In genomic region chr2:33134764-33135560, GRCh38 we compare ENCODE assay signal across 12 cellular contexts.
DNase-seq lines count a peak whose midpoint lies in the region; ATAC-seq and TF ChIP-seq lines count a peak whose summit lies in the region.
"Had no signal": no experiment of that assay in that cellular context is flagged by ENCODE, and none has a peak within 500 bp of the region (broad histone marks: within the 10 kb centered on the region; RNA-seq: fewer than 3 reads in every experiment).

No MANE protein-coding gene starts in this region.

- H3K9me2 ChIP-seq in Karpas-422 (replicated peaks; ENCODE audit: insufficient read depth, low read length): no peaks in the 10 kb centered on the region

- no peaks in the 10 kb centered on the region for H4K20me1 ChIP-seq in Karpas-422 (ENCODE audit: insufficient read depth, low read depth, low read length)

- no peak for TF ChIP-seq EP300 in sigmoid colon (IDR thresholded peaks at IDR 0.05)

- H3K27ac ChIP-seq in sigmoid colon: peak overlapping the region; percentile 84 to 91 (median 89)
- H3K27ac ChIP-seq in Karpas-422 (ENCODE audit: low read length): no peak overlapping the region

- no peaks in the 10 kb centered on the region for H3K9me3 Mint-ChIP-seq in activated naive CD8-positive, alpha-beta T cell treated with anti-CD3 and anti-CD28 coated beads for 36 hours
- H3K9me3 Mint-ChIP-seq: activated naive CD4-positive, alpha-beta T cell treated with anti-CD3 and anti-CD28 coated beads, Interleukin-2, amount 10 ng/mL, durations not matched to agents 7 days and 5 days had no signal

- H3K36me3 ChIP-seq in sigmoid colon (no peaks in the 10 kb centered on the region), Karpas-422 (ENCODE audit: insufficient read depth, low read length) (no peaks in the 10 kb centered on the region)

- H3K79me2 ChIP-seq in Karpas-422 (ENCODE audit: low read length): no peaks in the 10 kb centered on the region

- H3K36me3 Mint-ChIP-seq in activated naive CD8-positive, alpha-beta T cell treated with anti-CD3 and anti-CD28 coated beads for 36 hours: no peaks in the 10 kb centered on the region
- H3K36me3 Mint-ChIP-seq: activated naive CD4-positive, alpha-beta T cell treated with anti-CD3 and anti-CD28 coated beads, Interleukin-2, amount 10 ng/mL, durations not matched to agents 7 days and 5 days had no signal

- no peak overlapping the region for H3K9ac ChIP-seq in Karpas-422 (ENCODE audit: low read length)

- H3K27me3 ChIP-seq in sigmoid colon (no peaks in the 10 kb centered on the region), Karpas-422 (ENCODE audit: low read length) (no peaks in the 10 kb centered on the region)

- H2AFZ ChIP-seq in Karpas-422 (ENCODE audit: low read length): no peak overlapping the region

- H3K4me2 ChIP-seq in Karpas-422 (ENCODE audit: low read depth, low read length, poor library complexity, severe bottlenecking): no peak overlapping the region

- TF ChIP-seq POLR2A in sigmoid colon (IDR thresholded peaks at IDR 0.05): no peak

- peak; percentile 17 for DNase-seq in GM03348 (ENCODE audit: low spot score)
- peak; percentile 53 for DNase-seq in amniotic epithelial cell (ENCODE audit: low read depth)
- DNase-seq in left cardiac atrium: no peak
- DNase-seq in sigmoid colon: no peak
- no peak for DNase-seq in Karpas-422
- DNase-seq in HK-2 (ENCODE audit: unreplicated experiment): no peak
- DNase-seq in activated naive CD8-positive, alpha-beta T cell treated with anti-CD3 and anti-CD28 coated beads for 36 hours: no peak
- DNase-seq: activated naive CD4-positive, alpha-beta T cell treated with anti-CD3 and anti-CD28 coated beads, Interleukin-2, amount 10 ng/mL, durations not matched to agents 7 days and 5 days; NCI-H1417 treated with DMSO at 0.1 percent for 48 hours; stimulated activated CD4-positive, alpha-beta T cell treated with anti-CD3 and anti-CD28 coated beads, Interleukin-12 subunit alpha, Interleukin-12 subunit beta, amount 100 ng/mL, for 4 hours; T-helper 17 cell had no signal

- peaks cover 3% of the 10 kb centered on the region for H3K27me3 Mint-ChIP-seq in activated naive CD8-positive, alpha-beta T cell treated with anti-CD3 and anti-CD28 coated beads for 36 hours
- H3K27me3 Mint-ChIP-seq: activated naive CD4-positive, alpha-beta T cell treated with anti-CD3 and anti-CD28 coated beads, Interleukin-2, amount 10 ng/mL, durations not matched to agents 7 days and 5 days had no signal

- H3K4me1 Mint-ChIP-seq in activated naive CD8-positive, alpha-beta T cell treated with anti-CD3 and anti-CD28 coated beads for 36 hours: no peaks in the 10 kb centered on the region
- H3K4me1 Mint-ChIP-seq: activated naive CD4-positive, alpha-beta T cell treated with anti-CD3 and anti-CD28 coated beads, Interleukin-2, amount 10 ng/mL, durations not matched to agents 7 days and 5 days had no signal

- peak overlapping the region; percentile 24 to 53 (median 48) for H3K4me3 ChIP-seq in sigmoid colon
- H3K4me3 ChIP-seq in Karpas-422 (ENCODE audit: low read length): no peak overlapping the region

- H3K4me3 Mint-ChIP-seq in activated naive CD8-positive, alpha-beta T cell treated with anti-CD3 and anti-CD28 coated beads for 36 hours: no peak overlapping the region
- H3K4me3 Mint-ChIP-seq: activated naive CD4-positive, alpha-beta T cell treated with anti-CD3 and anti-CD28 coated beads, Interleukin-2, amount 10 ng/mL, durations not matched to agents 7 days and 5 days; T-helper 17 cell had no signal

- TF ChIP-seq CTCF in sigmoid colon (IDR thresholded peaks at IDR 0.05): no peak

- intact Hi-C loops in left cardiac atrium (cut with DNase I): no loop called here
- intact Hi-C loops in sigmoid colon (cut with DNase I): loop anchor here (5.0 to 10.0 kb wide), 5 partner anchors 73 to 578 kb away; no protein-coding TSS in a partner anchor

- H3K27ac Mint-ChIP-seq in activated naive CD8-positive, alpha-beta T cell treated with anti-CD3 and anti-CD28 coated beads for 36 hours: no peak overlapping the region
- H3K27ac Mint-ChIP-seq: activated naive CD4-positive, alpha-beta T cell treated with anti-CD3 and anti-CD28 coated beads, Interleukin-2, amount 10 ng/mL, durations not matched to agents 7 days and 5 days; T-helper 17 cell had no signal

- peaks cover 0 to 81% (median 64%) of the 10 kb centered on the region in 4 donors for H3K4me1 ChIP-seq in sigmoid colon
- H3K4me1 ChIP-seq in Karpas-422 (ENCODE audit: low read length): peaks cover 6% of the 10 kb centered on the region

- H3K9me3 ChIP-seq in sigmoid colon (no peaks in the 10 kb centered on the region), Karpas-422 (ENCODE audit: low read length) (no peaks in the 10 kb centered on the region)

- 77 to 82% methylated on average over 14 of the region's 14 CpGs for WGBS in sigmoid colon, 2 donors

- ATAC-seq in left cardiac atrium (peak; percentile 42 to 58), GM18907 (IDR thresholded peaks at IDR 0.05; ENCODE audit: unreplicated experiment) (no peak)
- ATAC-seq: T-helper 17 cell had no signal

Comparison
In these comparisons a context has a peak if more than half of its experiments do, and no peak if none do; other contexts are left out.
1. DNase-seq: peak in GM03348 (single experiment) and amniotic epithelial cell (single experiment); none in left cardiac atrium (single experiment), sigmoid colon (single experiment), Karpas-422 (single experiment), HK-2 (single experiment) and activated naive CD8-positive, alpha-beta T cell treated with anti-CD3 and anti-CD28 coated beads for 36 hours (single experiment).